ENCODE assay signal across 10 cellular contexts in the genomic region with DNA sequence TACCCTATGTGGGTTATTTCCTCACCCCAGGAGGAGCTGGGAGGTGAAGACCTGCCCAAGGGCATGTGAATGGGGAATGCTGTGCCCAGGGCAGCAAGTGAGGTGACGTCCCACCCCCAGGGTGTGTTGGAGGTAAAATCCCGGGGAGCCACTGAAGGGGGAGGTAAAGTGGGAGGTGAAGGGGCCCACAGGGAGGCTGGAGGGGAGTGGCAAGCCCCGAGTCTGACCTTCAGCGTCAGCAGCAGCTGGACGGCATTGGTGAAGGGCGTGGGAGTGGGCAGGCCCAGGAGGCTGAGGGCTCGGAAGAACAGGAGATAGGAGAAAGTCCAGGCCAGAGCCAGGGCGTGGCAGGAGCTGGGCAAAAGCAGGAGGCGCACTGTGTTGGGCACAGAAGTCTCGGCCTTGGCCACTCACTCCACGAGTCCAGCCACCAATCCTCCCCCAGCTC. TPM values are rescaled to one million over a fixed set of nuclear protein-coding genes. Genes with fewer than 3 reads are reported as not detected.
DNase-seq lines count a peak whose midpoint lies in the region; ATAC-seq and TF ChIP-seq lines count a peak whose summit lies in the region.
"Had no signal": no experiment of that assay in that cellular context is flagged by ENCODE, and none has a peak within 500 bp of the region (broad histone marks: within the 10 kb centered on the region; RNA-seq: fewer than 3 reads in every experiment).

No MANE protein-coding gene starts in this region.

- H3K27ac ChIP-seq in upper lobe of right lung, result no peak overlapping the region

- H3K27me3 ChIP-seq in upper lobe of right lung, result no peaks in the 10 kb centered on the region

- no peak overlapping the region for H3K27ac Mint-ChIP-seq in activated CD8-positive, alpha-beta T cell treated with anti-CD3 and anti-CD28 coated beads for 36 hours
- H3K27ac Mint-ChIP-seq in activated CD8-positive, alpha-beta T cell treated with anti-CD3 and anti-CD28 coated beads, Interleukin-2, amount 10 ng/mL, durations not matched to agents 7 days and 5 days, result no peak overlapping the region
- H3K27ac Mint-ChIP-seq in activated CD4-positive, alpha-beta memory T cell treated with anti-CD3 and anti-CD28 coated beads, Interleukin-2, amount 10 ng/mL, durations not matched to agents 7 days and 5 days, result peak overlapping the region; percentile 44
- peak overlapping the region; percentile 99 for H3K27ac Mint-ChIP-seq in stimulated activated effector memory CD8-positive, alpha-beta T cell treated with anti-CD3 and anti-CD28 coated beads, Interleukin-12 subunit alpha, Interleukin-12 subunit beta, amount 100 ng/mL, for 72 hours

- POLR2A ChIA-PET in activated CD8-positive, alpha-beta T cell treated with anti-CD3 and anti-CD28 coated beads for 36 hours (lab: Charles Lee), result interaction anchor here (0.8 to 18.7 kb wide), 4 partner anchors 8 to 48 kb away, joined by 3 to 419 read pairs (median 4); partner anchors contain the start of genes RPS9 and TMC4
- POLR2A ChIA-PET in activated CD8-positive, alpha-beta T cell treated with anti-CD3 and anti-CD28 coated beads, Interleukin-2, amount 10 ng/mL, durations not matched to agents 7 days and 5 days (lab: Charles Lee), result interaction anchor here (1.6 to 7.5 kb wide), 2 partner anchors 14 to 28 kb away, joined by 6 to 103 read pairs; partner anchors contain the start of genes LENG1 and RPS9
- POLR2A ChIA-PET in activated CD4-positive, alpha-beta memory T cell treated with anti-CD3 and anti-CD28 coated beads, Interleukin-2, amount 10 ng/mL, durations not matched to agents 7 days and 5 days (lab: Charles Lee), result interaction anchor here (1.1 to 7.8 kb wide), 5 partner anchors 14 to 72 kb away, joined by 3 to 169 read pairs (median 4); partner anchors contain the start of genes CNOT3 and RPS9

- H3K4me3 Mint-ChIP-seq in activated CD8-positive, alpha-beta T cell treated with anti-CD3 and anti-CD28 coated beads for 36 hours, result peak overlapping the region; percentile 75
- no peak overlapping the region for H3K4me3 Mint-ChIP-seq in activated CD8-positive, alpha-beta T cell treated with anti-CD3 and anti-CD28 coated beads, Interleukin-2, amount 10 ng/mL, durations not matched to agents 7 days and 5 days
- peak overlapping the region; percentile 85 for H3K4me3 Mint-ChIP-seq in activated CD4-positive, alpha-beta memory T cell treated with anti-CD3 and anti-CD28 coated beads, Interleukin-2, amount 10 ng/mL, durations not matched to agents 7 days and 5 days
- H3K4me3 Mint-ChIP-seq in stimulated activated effector memory CD8-positive, alpha-beta T cell treated with anti-CD3 and anti-CD28 coated beads, Interleukin-12 subunit alpha, Interleukin-12 subunit beta, amount 100 ng/mL, for 72 hours, result peak overlapping the region; percentile 95

- H3K9me3 Mint-ChIP-seq in activated CD8-positive, alpha-beta T cell treated with anti-CD3 and anti-CD28 coated beads for 36 hours, result no peaks in the 10 kb centered on the region
- no peaks in the 10 kb centered on the region for H3K9me3 Mint-ChIP-seq in activated CD8-positive, alpha-beta T cell treated with anti-CD3 and anti-CD28 coated beads, Interleukin-2, amount 10 ng/mL, durations not matched to agents 7 days and 5 days (ENCODE audit: insufficient read depth)
- H3K9me3 Mint-ChIP-seq in activated CD4-positive, alpha-beta memory T cell treated with anti-CD3 and anti-CD28 coated beads, Interleukin-2, amount 10 ng/mL, durations not matched to agents 7 days and 5 days, result no peaks in the 10 kb centered on the region
- no peaks in the 10 kb centered on the region for H3K9me3 Mint-ChIP-seq in stimulated activated effector memory CD8-positive, alpha-beta T cell treated with anti-CD3 and anti-CD28 coated beads, Interleukin-12 subunit alpha, Interleukin-12 subunit beta, amount 100 ng/mL, for 72 hours

- H3K9me3 ChIP-seq in upper lobe of right lung, result no peaks in the 10 kb centered on the region

- peaks cover 19% of the 10 kb centered on the region for H3K4me1 Mint-ChIP-seq in activated CD8-positive, alpha-beta T cell treated with anti-CD3 and anti-CD28 coated beads for 36 hours (ENCODE audit: low read depth)
- H3K4me1 Mint-ChIP-seq in activated CD8-positive, alpha-beta T cell treated with anti-CD3 and anti-CD28 coated beads, Interleukin-2, amount 10 ng/mL, durations not matched to agents 7 days and 5 days (ENCODE audit: low read depth), result peaks cover 26% of the 10 kb centered on the region
- H3K4me1 Mint-ChIP-seq in activated CD4-positive, alpha-beta memory T cell treated with anti-CD3 and anti-CD28 coated beads, Interleukin-2, amount 10 ng/mL, durations not matched to agents 7 days and 5 days, result peaks cover 29% of the 10 kb centered on the region
- H3K4me1 Mint-ChIP-seq in stimulated activated effector memory CD8-positive, alpha-beta T cell treated with anti-CD3 and anti-CD28 coated beads, Interleukin-12 subunit alpha, Interleukin-12 subunit beta, amount 100 ng/mL, for 72 hours, result peaks cover 29% of the 10 kb centered on the region

- ATAC-seq in activated CD8-positive, alpha-beta T cell treated with anti-CD3 and anti-CD28 coated beads for 36 hours, result no peak
- no peak for ATAC-seq in activated CD8-positive, alpha-beta T cell treated with anti-CD3 and anti-CD28 coated beads, Interleukin-2, amount 10 ng/mL, durations not matched to agents 7 days and 5 days
- ATAC-seq in left colon, result peak; percentile 26
- no peak for ATAC-seq in stimulated activated effector memory CD8-positive, alpha-beta T cell treated with anti-CD3 and anti-CD28 coated beads, Interleukin-12 subunit alpha, Interleukin-12 subunit beta, amount 100 ng/mL, for 72 hours
- no peak for ATAC-seq in GM18867 (IDR thresholded peaks at IDR 0.05; ENCODE audit: unreplicated experiment)
- no peak for ATAC-seq in HG03565 (IDR thresholded peaks at IDR 0.05; ENCODE audit: unreplicated experiment)
- ATAC-seq in upper lobe of right lung, result no peak

- H3K36me3 Mint-ChIP-seq in activated CD8-positive, alpha-beta T cell treated with anti-CD3 and anti-CD28 coated beads for 36 hours (ENCODE audit: low read depth), result peaks cover 23% of the 10 kb centered on the region
- peaks cover 18% of the 10 kb centered on the region for H3K36me3 Mint-ChIP-seq in activated CD8-positive, alpha-beta T cell treated with anti-CD3 and anti-CD28 coated beads, Interleukin-2, amount 10 ng/mL, durations not matched to agents 7 days and 5 days (ENCODE audit: low read depth)
- peaks cover 36% of the 10 kb centered on the region for H3K36me3 Mint-ChIP-seq in activated CD4-positive, alpha-beta memory T cell treated with anti-CD3 and anti-CD28 coated beads, Interleukin-2, amount 10 ng/mL, durations not matched to agents 7 days and 5 days (ENCODE audit: low read depth)
- peaks cover 72% of the 10 kb centered on the region for H3K36me3 Mint-ChIP-seq in stimulated activated effector memory CD8-positive, alpha-beta T cell treated with anti-CD3 and anti-CD28 coated beads, Interleukin-12 subunit alpha, Interleukin-12 subunit beta, amount 100 ng/mL, for 72 hours

- DNase-seq in activated CD8-positive, alpha-beta T cell treated with anti-CD3 and anti-CD28 coated beads for 36 hours, result no peak
- DNase-seq in activated CD8-positive, alpha-beta T cell treated with anti-CD3 and anti-CD28 coated beads, Interleukin-2, amount 10 ng/mL, durations not matched to agents 7 days and 5 days, result no peak
- DNase-seq in activated CD4-positive, alpha-beta memory T cell treated with anti-CD3 and anti-CD28 coated beads, Interleukin-2, amount 10 ng/mL, durations not matched to agents 7 days and 5 days, result no peak
- peak; percentile 90 to 92 for DNase-seq in left colon
- DNase-seq in stimulated activated effector memory CD8-positive, alpha-beta T cell treated with anti-CD3 and anti-CD28 coated beads, Interleukin-12 subunit alpha, Interleukin-12 subunit beta, amount 100 ng/mL, for 72 hours (ENCODE audit: low spot score in 2 of 2), result no peak
- DNase-seq in upper lobe of right lung, result no peak
- DNase-seq: NCI-H187, occipital lobe had no signal

- intact Hi-C loops in activated CD8-positive, alpha-beta T cell treated with anti-CD3 and anti-CD28 coated beads for 36 hours (cut with micrococcal nuclease), result no loop called here
- intact Hi-C loops in left colon (cut with DNase I, micrococcal nuclease), result no loop called here
- intact Hi-C loops in upper lobe of right lung (cut with DNase I), result no loop called here

- TF ChIP-seq CTCF in activated CD8-positive, alpha-beta T cell treated with anti-CD3 and anti-CD28 coated beads for 36 hours (IDR thresholded peaks at IDR 0.05), result no peak
- no peak for TF ChIP-seq CTCF in upper lobe of right lung (IDR thresholded peaks at IDR 0.05)

- no peaks in the 10 kb centered on the region for H3K27me3 Mint-ChIP-seq in activated CD8-positive, alpha-beta T cell treated with anti-CD3 and anti-CD28 coated beads for 36 hours
- H3K27me3 Mint-ChIP-seq in activated CD8-positive, alpha-beta T cell treated with anti-CD3 and anti-CD28 coated beads, Interleukin-2, amount 10 ng/mL, durations not matched to agents 7 days and 5 days (ENCODE audit: low read depth), result no peaks in the 10 kb centered on the region
- no peaks in the 10 kb centered on the region for H3K27me3 Mint-ChIP-seq in activated CD4-positive, alpha-beta memory T cell treated with anti-CD3 and anti-CD28 coated beads, Interleukin-2, amount 10 ng/mL, durations not matched to agents 7 days and 5 days

- CTCF ChIA-PET in activated CD8-positive, alpha-beta T cell treated with anti-CD3 and anti-CD28 coated beads for 36 hours (lab: Charles Lee), result interaction anchor here (1.1 to 4.1 kb wide), 3 partner anchors 17 to 28 kb away, joined by 3 to 22 read pairs (median 8); partner anchors contain the start of gene LENG1
- CTCF ChIA-PET in activated CD8-positive, alpha-beta T cell treated with anti-CD3 and anti-CD28 coated beads, Interleukin-2, amount 10 ng/mL, durations not matched to agents 7 days and 5 days (lab: Charles Lee), result interaction anchor here (0.9 to 1.2 kb wide), 2 partner anchors 17 kb away, joined by 4 read pairs; no protein-coding TSS in a partner anchor
- CTCF ChIA-PET in activated CD4-positive, alpha-beta memory T cell treated with anti-CD3 and anti-CD28 coated beads, Interleukin-2, amount 10 ng/mL, durations not matched to agents 7 days and 5 days (lab: Charles Lee), result interaction anchor here (2.9 to 5.4 kb wide), 3 partner anchors 13 to 79 kb away, joined by 16 to 43 read pairs (median 33); partner anchors contain the start of gene RPS9

- H3K4me1 ChIP-seq in upper lobe of right lung, result peaks cover 13% of the 10 kb centered on the region

- H3K4me3 ChIP-seq in upper lobe of right lung, result no peak overlapping the region

- peaks cover 11% of the 10 kb centered on the region for H3K36me3 ChIP-seq in upper lobe of right lung

RNA-seq across cellular contexts. Expression of gene MBOAT7, which starts 2.4 kb away (rescaled TPM):
- 10 to 100 TPM; 53.8 to 55.4 TPM for total RNA-seq in activated CD8-positive, alpha-beta T cell treated with anti-CD3 and anti-CD28 coated beads for 36 hours
- total RNA-seq in activated CD8-positive, alpha-beta T cell treated with anti-CD3 and anti-CD28 coated beads, Interleukin-2, amount 10 ng/mL, durations not matched to agents 7 days and 5 days, result 10 to 100 TPM; 56.9 to 58.8 TPM
- 10 to 100 TPM; 90.8 to 93.4 TPM for total RNA-seq in activated CD4-positive, alpha-beta memory T cell treated with anti-CD3 and anti-CD28 coated beads, Interleukin-2, amount 10 ng/mL, durations not matched to agents 7 days and 5 days
- total RNA-seq in left colon (100 to 1,000 TPM; 144 to 152 TPM), upper lobe of right lung (57.9 TPM)

RNA-seq across cellular contexts. Expression of gene TSEN34, which starts 4.2 kb away (rescaled TPM):
- total RNA-seq in activated CD8-positive, alpha-beta T cell treated with anti-CD3 and anti-CD28 coated beads for 36 hours, result 10 to 100 TPM; 12.5 TPM
- 10 to 100 TPM; 11.2 to 11.9 TPM for total RNA-seq in activated CD8-positive, alpha-beta T cell treated with anti-CD3 and anti-CD28 coated beads, Interleukin-2, amount 10 ng/mL, durations not matched to agents 7 days and 5 days
- 10 to 100 TPM; 10.9 to 13.6 TPM for total RNA-seq in activated CD4-positive, alpha-beta memory T cell treated with anti-CD3 and anti-CD28 coated beads, Interleukin-2, amount 10 ng/mL, durations not matched to agents 7 days and 5 days
- total RNA-seq in left colon, result 10 to 100 TPM; 38.9 to 41.6 TPM
- total RNA-seq in upper lobe of right lung, result 34.7 TPM

RNA-seq across cellular contexts. Expression of gene RPS9, which starts 13.7 kb away (rescaled TPM):
- 1,000 to 10,000 TPM; 1,921 to 1,931 TPM for total RNA-seq in activated CD8-positive, alpha-beta T cell treated with anti-CD3 and anti-CD28 coated beads for 36 hours
- total RNA-seq in activated CD8-positive, alpha-beta T cell treated with anti-CD3 and anti-CD28 coated beads, Interleukin-2, amount 10 ng/mL, durations not matched to agents 7 days and 5 days, result 1,000 to 10,000 TPM; 1,244 to 1,253 TPM
- 1,000 to 10,000 TPM; 1,045 to 1,051 TPM for total RNA-seq in activated CD4-positive, alpha-beta memory T cell treated with anti-CD3 and anti-CD28 coated beads, Interleukin-2, amount 10 ng/mL, durations not matched to agents 7 days and 5 days
- total RNA-seq in left colon (1,000 to 10,000 TPM in 1 of 2 donors, 100 to 1,000 TPM in 1; 962 to 1,034 TPM), upper lobe of right lung (1,039 TPM)

RNA-seq across cellular contexts. Expression of gene TMC4, which starts 14.0 kb away (rescaled TPM):
- under 1 TPM in 1 of 2 experiments, not detected in 1; 0.54 TPM for total RNA-seq in activated CD8-positive, alpha-beta T cell treated with anti-CD3 and anti-CD28 coated beads for 36 hours
- under 1 TPM; 0.55 to 0.76 TPM for total RNA-seq in activated CD8-positive, alpha-beta T cell treated with anti-CD3 and anti-CD28 coated beads, Interleukin-2, amount 10 ng/mL, durations not matched to agents 7 days and 5 days
- 1 to 10 TPM; 2.8 to 3.2 TPM for total RNA-seq in activated CD4-positive, alpha-beta memory T cell treated with anti-CD3 and anti-CD28 coated beads, Interleukin-2, amount 10 ng/mL, durations not matched to agents 7 days and 5 days
- total RNA-seq in left colon, result 100 to 1,000 TPM; 209 to 217 TPM
- total RNA-seq in upper lobe of right lung, result 48.3 TPM
- total RNA-seq: occipital lobe had no signal

RNA-seq across cellular contexts. Expression of gene LENG1, which starts 27.4 kb away (rescaled TPM):
- 1 to 10 TPM; 3.3 to 4.0 TPM for total RNA-seq in activated CD8-positive, alpha-beta T cell treated with anti-CD3 and anti-CD28 coated beads for 36 hours
- total RNA-seq in activated CD8-positive, alpha-beta T cell treated with anti-CD3 and anti-CD28 coated beads, Interleukin-2, amount 10 ng/mL, durations not matched to agents 7 days and 5 days, result 1 to 10 TPM; 6.6 to 7.5 TPM
- total RNA-seq in activated CD4-positive, alpha-beta memory T cell treated with anti-CD3 and anti-CD28 coated beads, Interleukin-2, amount 10 ng/mL, durations not matched to agents 7 days and 5 days, result 1 to 10 TPM; 8.3 to 9.2 TPM
- total RNA-seq in left colon, result 1 to 10 TPM; 5.3 to 7.3 TPM
- 9.2 TPM for total RNA-seq in upper lobe of right lung

Comparison
In these comparisons a context has a peak if more than half of its experiments do, and no peak if none do; other contexts are left out.
1. DNase-seq: peak in left colon (2 of 2); none in activated CD8-positive, alpha-beta T cell treated with anti-CD3 and anti-CD28 coated beads for 36 hours (single experiment), activated CD8-positive, alpha-beta T cell treated with anti-CD3 and anti-CD28 coated beads, Interleukin-2, amount 10 ng/mL, durations not matched to agents 7 days and 5 days (single experiment), activated CD4-positive, alpha-beta memory T cell treated with anti-CD3 and anti-CD28 coated beads, Interleukin-2, amount 10 ng/mL, durations not matched to agents 7 days and 5 days (single experiment), stimulated activated effector memory CD8-positive, alpha-beta T cell treated with anti-CD3 and anti-CD28 coated beads, Interleukin-12 subunit alpha, Interleukin-12 subunit beta, amount 100 ng/mL, for 72 hours (0 of 2) and upper lobe of right lung (single experiment).
2. H3K27ac Mint-ChIP-seq: peak in activated CD4-positive, alpha-beta memory T cell treated with anti-CD3 and anti-CD28 coated beads, Interleukin-2, amount 10 ng/mL, durations not matched to agents 7 days and 5 days (single experiment) and stimulated activated effector memory CD8-positive, alpha-beta T cell treated with anti-CD3 and anti-CD28 coated beads, Interleukin-12 subunit alpha, Interleukin-12 subunit beta, amount 100 ng/mL, for 72 hours (single experiment); none in activated CD8-positive, alpha-beta T cell treated with anti-CD3 and anti-CD28 coated beads for 36 hours (single experiment) and activated CD8-positive, alpha-beta T cell treated with anti-CD3 and anti-CD28 coated beads, Interleukin-2, amount 10 ng/mL, durations not matched to agents 7 days and 5 days (single experiment).